In the genomic region with DNA sequence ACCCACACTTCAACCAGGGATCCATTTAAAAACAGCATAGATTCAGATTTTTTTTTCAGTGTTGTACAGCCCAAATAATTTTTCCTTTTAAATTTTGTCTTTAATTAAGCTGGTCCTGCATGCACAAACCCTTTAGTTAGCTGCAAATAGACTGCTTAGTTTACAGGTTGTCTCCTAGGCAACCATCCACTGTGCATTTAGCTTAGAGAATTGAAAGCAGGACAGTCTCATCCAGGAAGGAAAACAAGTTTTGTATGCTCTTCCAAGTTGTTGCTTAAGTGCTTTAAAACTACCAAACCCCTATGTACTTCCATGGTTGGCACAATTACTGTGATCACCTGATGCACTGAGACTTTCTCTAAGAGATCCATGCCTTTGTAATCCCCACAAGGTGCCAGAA, we compare ENCODE assay signal across 1 cellular context.
TF ChIP-seq lines count a peak whose summit lies in the region.

Gene MAP3K19 (minus strand): TSS at position 153 of the 400 bp plus-strand sequence. CDS start 22,800 bp downstream, outside the sequence.

TF ChIP-seq in K562, 482 proteins besides CTCF, POLR2A, EP300 and RAD21 (continued from another document):
- no peak for TF ChIP-seq AFF1 (IDR thresholded peaks at IDR 0.05; ENCODE audit: low read depth in 1 of 2, partially characterized antibody in 2 of 2)
